1 cellular context compared by ENCODE assay signal in the genomic region with DNA sequence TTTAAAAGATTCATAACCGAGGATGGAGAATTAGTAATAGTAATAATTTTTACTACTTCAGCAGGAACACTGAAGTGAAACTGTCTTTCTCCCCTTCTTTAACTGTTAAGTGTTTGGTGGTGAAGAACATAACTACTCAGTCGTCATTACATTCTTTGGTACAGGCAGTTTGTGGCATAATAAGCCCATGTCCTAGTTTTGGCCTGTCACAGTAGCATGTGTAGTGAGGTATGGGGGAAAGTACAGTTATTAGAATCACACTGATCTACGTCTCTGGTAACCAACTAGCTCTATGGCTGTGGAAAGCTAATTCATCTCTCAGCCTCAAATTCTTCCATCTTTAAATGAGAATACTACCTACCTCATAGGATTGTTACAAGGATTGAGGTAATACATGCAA.
TF ChIP-seq lines count a peak whose summit lies in the region.

No MANE protein-coding gene starts in this region.

TF ChIP-seq in GM12878, 131 proteins besides CTCF, POLR2A, EP300 and RAD21 (continued from another document):
- TF ChIP-seq, protein P1, sequence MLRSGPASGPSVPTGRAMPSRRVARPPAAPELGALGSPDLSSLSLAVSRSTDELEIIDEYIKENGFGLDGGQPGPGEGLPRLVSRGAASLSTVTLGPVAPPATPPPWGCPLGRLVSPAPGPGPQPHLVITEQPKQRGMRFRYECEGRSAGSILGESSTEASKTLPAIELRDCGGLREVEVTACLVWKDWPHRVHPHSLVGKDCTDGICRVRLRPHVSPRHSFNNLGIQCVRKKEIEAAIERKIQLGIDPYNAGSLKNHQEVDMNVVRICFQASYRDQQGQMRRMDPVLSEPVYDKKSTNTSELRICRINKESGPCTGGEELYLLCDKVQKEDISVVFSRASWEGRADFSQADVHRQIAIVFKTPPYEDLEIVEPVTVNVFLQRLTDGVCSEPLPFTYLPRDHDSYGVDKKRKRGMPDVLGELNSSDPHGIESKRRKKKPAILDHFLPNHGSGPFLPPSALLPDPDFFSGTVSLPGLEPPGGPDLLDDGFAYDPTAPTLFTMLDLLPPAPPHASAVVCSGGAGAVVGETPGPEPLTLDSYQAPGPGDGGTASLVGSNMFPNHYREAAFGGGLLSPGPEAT (IDR thresholded peaks at IDR 0.05; ENCODE audit: low read depth): no peak
- no peak for TF ChIP-seq SMAD5 (IDR thresholded peaks at IDR 0.05; ENCODE audit: low read depth)
- TF ChIP-seq RFX5 (IDR thresholded peaks at IDR 0.05; ENCODE audit: low read depth, low read length): no peak
- TF ChIP-seq RCOR1 (conservative IDR thresholded peaks at IDR 0.05; ENCODE audit: low read depth, low read length): no peak
- TF ChIP-seq PAX8 (IDR thresholded peaks at IDR 0.05): no peak
TF ChIP-seq in GM12878: peak in this region for 0.
